In the genomic region with DNA sequence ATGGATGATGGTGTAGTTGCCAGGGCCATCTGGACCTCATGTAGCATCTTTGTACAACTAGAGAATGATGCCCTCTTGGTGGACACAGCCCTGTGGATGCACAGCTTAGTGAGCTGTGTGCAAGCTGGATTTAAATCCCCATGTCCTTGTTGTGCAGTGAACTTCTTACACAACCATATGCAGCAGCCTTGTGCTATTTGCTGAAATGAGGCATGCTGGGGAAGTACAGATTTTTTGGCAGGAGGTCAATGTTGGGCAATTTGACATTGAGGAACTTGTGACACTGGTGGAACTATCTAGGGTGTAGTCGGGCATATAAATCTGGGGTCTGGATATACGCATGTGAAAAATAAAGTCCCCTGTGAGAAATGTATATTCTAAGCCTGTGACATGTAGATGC, we compare ENCODE assay signal across 2 cellular contexts.
TF ChIP-seq lines count a peak whose summit lies in the region.

No MANE protein-coding gene starts in this region.

TF ChIP-seq in K562, 482 proteins besides CTCF, POLR2A, EP300 and RAD21:
- peak; percentile 62 for TF ChIP-seq CEBPB (tag; IDR thresholded peaks at IDR 0.05)
- no peak for TF ChIP-seq FOS (IDR thresholded peaks at IDR 0.05; ENCODE audit: extremely low read depth, insufficient read length)

TF ChIP-seq in HepG2, 621 proteins besides CTCF, POLR2A, EP300 and RAD21:
- TF ChIP-seq SUZ12 (IDR thresholded peaks at IDR 0.05; ENCODE audit: low read depth, low read length): no peak
- TF ChIP-seq CEBPG (CRISPR knock-in tag; IDR thresholded peaks at IDR 0.05): 0 out of 2 replicates have a peak, but pooled peaks have one; percentile 20
- TF ChIP-seq CEBPB (IDR thresholded peaks at IDR 0.05; ENCODE audit: borderline replicate concordance, low read depth, low read length): peak; percentile 82
